23 cellular contexts compared by ENCODE assay signal in the genomic region with DNA sequence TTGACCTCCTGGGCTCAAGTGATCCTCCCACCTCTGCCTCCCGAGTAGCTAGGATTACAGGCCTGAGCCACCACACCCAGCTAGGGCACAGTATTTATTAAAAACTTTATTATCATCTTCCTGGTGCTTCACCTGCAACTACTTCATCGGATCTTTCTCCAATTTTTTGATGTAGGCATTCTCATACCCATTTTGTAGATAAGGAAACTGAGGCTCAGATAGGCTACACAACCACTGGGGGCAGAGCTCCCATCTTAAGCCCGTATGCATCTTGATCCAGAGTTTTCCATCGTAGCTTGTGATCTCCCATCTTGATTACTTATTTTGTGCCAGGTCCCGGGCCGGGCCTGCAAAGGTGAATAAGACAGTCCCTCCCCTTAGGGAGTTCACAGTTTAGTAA.
"Had no signal": no experiment of that assay in that cellular context is flagged by ENCODE, and none has a peak within 500 bp of the region (broad histone marks: within the 10 kb centered on the region; RNA-seq: fewer than 3 reads in every experiment).

No MANE protein-coding gene starts in this region.

- H3K4me3 ChIP-seq: heart right ventricle, lower lobe of right lung, right lobe of liver, skin epidermis, testis, uterus had no signal

- DNase-seq: activated CD4-positive, alpha-beta T cell treated with anti-CD3 and anti-CD28 coated beads, Interleukin-2, amount 50 U/mL, for 1 hour; activated CD8-positive, alpha-beta T cell treated with anti-CD3 and anti-CD28 coated beads, Interleukin-2, amount 10 ng/mL, durations not matched to agents 7 days and 5 days; activated gamma-delta T cell; activated naive CD4-positive, alpha-beta T cell treated with anti-CD3 and anti-CD28 coated beads, Interleukin-2, amount 50 U/mL, for 16 hours; aorta; effector CD4-positive, alpha-beta T cell; heart right ventricle; lower lobe of right lung; natural killer cell; stimulated activated CD4-positive, alpha-beta T cell treated with anti-CD3 and anti-CD28 coated beads, Interleukin-4, amount 100 ng/mL, for 1 hour; stimulated activated naive CD4-positive, alpha-beta T cell; testis; trophoblast cell had no signal

- H3K4me3 Mint-ChIP-seq: activated T-helper 1 cell treated with anti-CD3 and anti-CD28 coated beads, Interleukin-12 subunit alpha, Interleukin-12 subunit beta, Interleukin-2, Interleukin-4 antibody, amounts not matched to agents 30 ng/mL and 10 ng/mL and 1 ng/mL, durations not matched to agents 14 hours and 24 hours and 36 hours; dendritic cell treated with granulocyte-macrophage colony-stimulating factor and Interleukin-4, amounts not matched to agents 40 ng/mL and 50 ng/mL, for 4 days had no signal

- H3K4me1 ChIP-seq: testis, uterus had no signal

- H3K9me3 ChIP-seq: heart right ventricle, lower lobe of right lung, neutrophil, right lobe of liver, testis, uterus had no signal

- H3K36me3 ChIP-seq: heart right ventricle, lower lobe of right lung, neutrophil, right lobe of liver, uterus had no signal

- FAIRE-seq: endometrium, keratinocyte had no signal

- H3K27ac Mint-ChIP-seq: activated T-helper 1 cell treated with anti-CD3 and anti-CD28 coated beads, Interleukin-12 subunit alpha, Interleukin-12 subunit beta, Interleukin-2, Interleukin-4 antibody, amounts not matched to agents 30 ng/mL and 10 ng/mL and 1 ng/mL, durations not matched to agents 14 hours and 24 hours and 36 hours; dendritic cell treated with granulocyte-macrophage colony-stimulating factor and Interleukin-4, amounts not matched to agents 40 ng/mL and 50 ng/mL, for 4 days had no signal

- H3K9me3 Mint-ChIP-seq: activated T-helper 1 cell treated with anti-CD3 and anti-CD28 coated beads, Interleukin-12 subunit alpha, Interleukin-12 subunit beta, Interleukin-2, Interleukin-4 antibody, amounts not matched to agents 30 ng/mL and 10 ng/mL and 1 ng/mL, durations not matched to agents 14 hours and 24 hours and 36 hours; dendritic cell treated with granulocyte-macrophage colony-stimulating factor and Interleukin-4, amounts not matched to agents 40 ng/mL and 50 ng/mL, for 4 days; natural killer cell; T-helper 1 cell treated with Interleukin-12 subunit alpha and Interleukin-12 subunit beta and Interleukin-4 antibody, amounts not matched to agents 30 μg/mL and 1 μg/mL, for 36 hours had no signal

- H3K27ac ChIP-seq: heart right ventricle, lower lobe of right lung, neutrophil, right lobe of liver, testis had no signal

- H3K27me3 ChIP-seq: right lobe of liver, testis, uterus had no signal

- ATAC-seq: activated CD8-positive, alpha-beta T cell treated with anti-CD3 and anti-CD28 coated beads, Interleukin-2, amount 10 ng/mL, durations not matched to agents 7 days and 5 days; lower lobe of right lung; natural killer cell had no signal

- H3K36me3 Mint-ChIP-seq: brain had no signal
